29 cellular contexts compared by ENCODE assay signal in the genomic region with DNA sequence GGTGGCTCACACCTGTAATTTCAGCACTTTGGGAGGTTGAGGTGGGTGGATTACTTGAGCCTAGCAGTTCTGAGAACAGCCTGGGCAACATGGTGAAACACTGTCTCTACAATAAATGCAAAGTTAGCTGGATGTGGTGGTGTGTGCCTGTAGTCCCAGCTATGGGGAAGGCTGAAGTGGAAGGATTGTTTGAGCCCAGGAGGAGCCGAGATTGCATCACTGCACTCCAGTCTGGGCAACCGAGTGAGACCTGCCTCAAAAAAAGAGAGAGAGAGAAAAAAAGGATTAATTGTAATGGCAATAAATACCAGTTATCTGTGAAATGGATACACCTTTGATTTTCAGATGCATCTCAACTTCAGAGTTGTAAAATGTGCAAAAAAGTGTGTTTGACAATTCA.
"Had no signal": no experiment of that assay in that cellular context is flagged by ENCODE, and none has a peak within 500 bp of the region (broad histone marks: within the 10 kb centered on the region; RNA-seq: fewer than 3 reads in every experiment).

No MANE protein-coding gene starts in this region.

- H3K9me3 Mint-ChIP-seq: activated CD4-positive, alpha-beta memory T cell treated with anti-CD3 and anti-CD28 coated beads for 36 hours; activated naive CD4-positive, alpha-beta T cell treated with anti-CD3 and anti-CD28 coated beads, Interleukin-2, amount 10 ng/mL, durations not matched to agents 7 days and 5 days; memory B cell; natural killer cell treated with Interleukin-12 subunit alpha and Interleukin-12 subunit beta and Interleukin-15 and Interleukin-18, amount 100 ng/mL, for 72 hours had no signal

- ATAC-seq: natural killer cell treated with Interleukin-12 subunit alpha and Interleukin-12 subunit beta and Interleukin-15 and Interleukin-18, amount 100 ng/mL, for 72 hours; right cardiac atrium had no signal

- DNase-seq: activated CD4-positive, alpha-beta memory T cell treated with anti-CD3 and anti-CD28 coated beads for 36 hours; activated CD4-positive, alpha-beta T cell treated with anti-CD3 and anti-CD28 coated beads for 48 hours; activated CD8-positive, alpha-beta memory T cell treated with anti-CD3 and anti-CD28 coated beads, Interleukin-2, amount 50 U/mL, for 4 hours; activated effector memory CD4-positive, alpha-beta T cell treated with anti-CD3 and anti-CD28 coated beads, Interleukin-2, amount 50 U/mL, for 16 hours; activated naive CD4-positive, alpha-beta T cell treated with anti-CD3 and anti-CD28 coated beads, Interleukin-2, amount 10 ng/mL, durations not matched to agents 7 days and 5 days; activated naive CD8-positive, alpha-beta T cell treated with anti-CD3 and anti-CD28 coated beads, Interleukin-2, amount 10 ng/mL, durations not matched to agents 7 days and 5 days; activated T-cell treated with anti-CD3 and anti-CD28 coated beads, Interleukin-2, amount 50 U/mL, for 1 hour; cerebellar nuclear complex; colonic mucosa; effector CD8-positive, alpha-beta T cell; esophagus squamous epithelium; foreskin melanocyte; islet precursor cell; posterior cingulate gyrus; right cardiac atrium; stimulated activated CD4-positive, alpha-beta T cell treated with anti-CD3 and anti-CD28 coated beads, Interleukin-15, amount 100 ng/mL, for 24 hours; stimulated activated CD4-positive, alpha-beta T cell treated with anti-CD3 and anti-CD28 coated beads, Interleukin-2, amount 100 ng/mL, for 24 hours; stimulated activated naive CD4-positive, alpha-beta T cell; tibial artery had no signal

- H3K9me3 ChIP-seq: ascending aorta, colonic mucosa, esophagus squamous epithelium, suprapubic skin, tibial artery had no signal

- H3K36me3 ChIP-seq: ascending aorta, cardiac muscle cell, colonic mucosa, esophagus squamous epithelium, suprapubic skin, tibial artery had no signal

- H3K27me3 Mint-ChIP-seq: activated CD4-positive, alpha-beta memory T cell treated with anti-CD3 and anti-CD28 coated beads for 36 hours; activated naive CD8-positive, alpha-beta T cell treated with anti-CD3 and anti-CD28 coated beads, Interleukin-2, amount 10 ng/mL, durations not matched to agents 7 days and 5 days; natural killer cell treated with Interleukin-12 subunit alpha and Interleukin-12 subunit beta and Interleukin-15 and Interleukin-18, amount 100 ng/mL, for 72 hours had no signal

- H3K27ac ChIP-seq: ascending aorta, cardiac muscle cell, colonic mucosa, epithelial cell of prostate, esophagus squamous epithelium, suprapubic skin, tibial artery had no signal

- H3K4me3 Mint-ChIP-seq: activated CD4-positive, alpha-beta memory T cell treated with anti-CD3 and anti-CD28 coated beads for 36 hours; activated naive CD4-positive, alpha-beta T cell treated with anti-CD3 and anti-CD28 coated beads, Interleukin-2, amount 10 ng/mL, durations not matched to agents 7 days and 5 days; activated naive CD8-positive, alpha-beta T cell treated with anti-CD3 and anti-CD28 coated beads, Interleukin-2, amount 10 ng/mL, durations not matched to agents 7 days and 5 days; activated T-helper 1 cell treated with anti-CD3 and anti-CD28 coated beads, Interleukin-12 subunit alpha, Interleukin-12 subunit beta, Interleukin-2, Interleukin-4 antibody, amounts not matched to agents 30 ng/mL and 10 ng/mL and 1 ng/mL, durations not matched to agents 14 hours and 24 hours and 36 hours; brain; memory B cell; natural killer cell treated with Interleukin-12 subunit alpha and Interleukin-12 subunit beta and Interleukin-15 and Interleukin-18, amount 100 ng/mL, for 72 hours; T-helper 2 cell treated with Interferon-gamma antibody and Interleukin-4, amounts not matched to agents 5 μg/mL and 100 μg/mL, for 36 hours had no signal

- H3K4me3 ChIP-seq: ascending aorta, cardiac muscle cell, colonic mucosa, esophagus squamous epithelium, suprapubic skin, tibial artery had no signal

- H3K27me3 ChIP-seq: ascending aorta, cardiac muscle cell, colonic mucosa, esophagus squamous epithelium, suprapubic skin, tibial artery had no signal

- H3K36me3 Mint-ChIP-seq: activated CD4-positive, alpha-beta memory T cell treated with anti-CD3 and anti-CD28 coated beads for 36 hours; activated naive CD4-positive, alpha-beta T cell treated with anti-CD3 and anti-CD28 coated beads, Interleukin-2, amount 10 ng/mL, durations not matched to agents 7 days and 5 days; brain; memory B cell; natural killer cell treated with Interleukin-12 subunit alpha and Interleukin-12 subunit beta and Interleukin-15 and Interleukin-18, amount 100 ng/mL, for 72 hours had no signal

- FAIRE-seq: endometrium had no signal

- H3K27ac Mint-ChIP-seq: activated CD4-positive, alpha-beta memory T cell treated with anti-CD3 and anti-CD28 coated beads for 36 hours; activated naive CD4-positive, alpha-beta T cell treated with anti-CD3 and anti-CD28 coated beads, Interleukin-2, amount 10 ng/mL, durations not matched to agents 7 days and 5 days; activated naive CD8-positive, alpha-beta T cell treated with anti-CD3 and anti-CD28 coated beads, Interleukin-2, amount 10 ng/mL, durations not matched to agents 7 days and 5 days; activated T-helper 1 cell treated with anti-CD3 and anti-CD28 coated beads, Interleukin-12 subunit alpha, Interleukin-12 subunit beta, Interleukin-2, Interleukin-4 antibody, amounts not matched to agents 30 ng/mL and 10 ng/mL and 1 ng/mL, durations not matched to agents 14 hours and 24 hours and 36 hours; brain; memory B cell; natural killer cell treated with Interleukin-12 subunit alpha and Interleukin-12 subunit beta and Interleukin-15 and Interleukin-18, amount 100 ng/mL, for 72 hours; T-helper 2 cell treated with Interferon-gamma antibody and Interleukin-4, amounts not matched to agents 5 μg/mL and 100 μg/mL, for 36 hours had no signal

- H3K4me1 ChIP-seq: ascending aorta, colonic mucosa, tibial artery had no signal
